In the genomic region with DNA sequence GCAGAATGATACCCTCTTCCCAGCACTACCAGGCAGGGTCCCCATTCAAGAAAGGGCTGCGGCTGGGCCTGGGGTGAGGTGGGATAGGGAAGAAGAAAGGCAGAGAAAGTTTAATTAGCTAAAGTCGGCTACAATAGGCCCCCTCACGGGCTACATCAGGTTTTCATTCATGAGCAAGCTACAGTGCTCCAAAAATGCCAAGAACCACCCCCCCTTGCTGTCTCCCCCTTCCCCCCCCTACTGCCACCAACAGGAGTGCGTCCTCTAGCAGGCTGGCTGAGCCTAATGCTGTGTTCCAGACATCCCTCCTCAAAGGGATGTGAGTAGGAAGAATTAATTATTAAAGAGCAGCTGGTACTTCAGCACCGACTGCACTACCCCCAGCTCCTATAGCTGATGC, we compare ENCODE assay signal across 2 cellular contexts.
TF ChIP-seq lines count a peak whose summit lies in the region.

No MANE protein-coding gene starts in this region.

TF ChIP-seq in SK-N-SH, 30 proteins besides CTCF, POLR2A, EP300 and RAD21:
- TF ChIP-seq NRF1 (IDR thresholded peaks at IDR 0.05; ENCODE audit: low read depth, low read length) = no peak
- no peak for TF ChIP-seq FOXM1 (IDR thresholded peaks at IDR 0.05; ENCODE audit: low read depth)
- no peak for TF ChIP-seq POLR2AphosphoS5 (IDR thresholded peaks at IDR 0.05; ENCODE audit: low read depth, low read length)
- no peak for TF ChIP-seq MEF2A (IDR thresholded peaks at IDR 0.05; ENCODE audit: borderline replicate concordance, low read depth)
- TF ChIP-seq NFIC (IDR thresholded peaks at IDR 0.05; ENCODE audit: borderline replicate concordance) = no peak
- TF ChIP-seq RXRA (IDR thresholded peaks at IDR 0.05; ENCODE audit: borderline replicate concordance, low read depth) = no peak
- TF ChIP-seq, protein P1, sequence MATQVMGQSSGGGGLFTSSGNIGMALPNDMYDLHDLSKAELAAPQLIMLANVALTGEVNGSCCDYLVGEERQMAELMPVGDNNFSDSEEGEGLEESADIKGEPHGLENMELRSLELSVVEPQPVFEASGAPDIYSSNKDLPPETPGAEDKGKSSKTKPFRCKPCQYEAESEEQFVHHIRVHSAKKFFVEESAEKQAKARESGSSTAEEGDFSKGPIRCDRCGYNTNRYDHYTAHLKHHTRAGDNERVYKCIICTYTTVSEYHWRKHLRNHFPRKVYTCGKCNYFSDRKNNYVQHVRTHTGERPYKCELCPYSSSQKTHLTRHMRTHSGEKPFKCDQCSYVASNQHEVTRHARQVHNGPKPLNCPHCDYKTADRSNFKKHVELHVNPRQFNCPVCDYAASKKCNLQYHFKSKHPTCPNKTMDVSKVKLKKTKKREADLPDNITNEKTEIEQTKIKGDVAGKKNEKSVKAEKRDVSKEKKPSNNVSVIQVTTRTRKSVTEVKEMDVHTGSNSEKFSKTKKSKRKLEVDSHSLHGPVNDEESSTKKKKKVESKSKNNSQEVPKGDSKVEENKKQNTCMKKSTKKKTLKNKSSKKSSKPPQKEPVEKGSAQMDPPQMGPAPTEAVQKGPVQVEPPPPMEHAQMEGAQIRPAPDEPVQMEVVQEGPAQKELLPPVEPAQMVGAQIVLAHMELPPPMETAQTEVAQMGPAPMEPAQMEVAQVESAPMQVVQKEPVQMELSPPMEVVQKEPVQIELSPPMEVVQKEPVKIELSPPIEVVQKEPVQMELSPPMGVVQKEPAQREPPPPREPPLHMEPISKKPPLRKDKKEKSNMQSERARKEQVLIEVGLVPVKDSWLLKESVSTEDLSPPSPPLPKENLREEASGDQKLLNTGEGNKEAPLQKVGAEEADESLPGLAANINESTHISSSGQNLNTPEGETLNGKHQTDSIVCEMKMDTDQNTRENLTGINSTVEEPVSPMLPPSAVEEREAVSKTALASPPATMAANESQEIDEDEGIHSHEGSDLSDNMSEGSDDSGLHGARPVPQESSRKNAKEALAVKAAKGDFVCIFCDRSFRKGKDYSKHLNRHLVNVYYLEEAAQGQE (IDR thresholded peaks at IDR 0.05; ENCODE audit: low read depth, low read length) = no peak
- TF ChIP-seq SIN3A (IDR thresholded peaks at IDR 0.05; ENCODE audit: borderline replicate concordance, low read depth, low read length) = no peak
- TF ChIP-seq, protein P2, sequence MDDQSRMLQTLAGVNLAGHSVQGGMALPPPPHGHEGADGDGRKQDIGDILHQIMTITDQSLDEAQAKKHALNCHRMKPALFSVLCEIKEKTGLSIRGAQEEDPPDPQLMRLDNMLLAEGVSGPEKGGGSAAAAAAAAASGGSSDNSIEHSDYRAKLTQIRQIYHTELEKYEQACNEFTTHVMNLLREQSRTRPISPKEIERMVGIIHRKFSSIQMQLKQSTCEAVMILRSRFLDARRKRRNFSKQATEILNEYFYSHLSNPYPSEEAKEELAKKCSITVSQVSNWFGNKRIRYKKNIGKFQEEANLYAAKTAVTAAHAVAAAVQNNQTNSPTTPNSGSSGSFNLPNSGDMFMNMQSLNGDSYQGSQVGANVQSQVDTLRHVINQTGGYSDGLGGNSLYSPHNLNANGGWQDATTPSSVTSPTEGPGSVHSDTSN (IDR thresholded peaks at IDR 0.05) = no peak
- TF ChIP-seq JUND (IDR thresholded peaks at IDR 0.05) = no peak
- no peak for TF ChIP-seq ELF1 (IDR thresholded peaks at IDR 0.05)
- no peak for TF ChIP-seq TCF12 (IDR thresholded peaks at IDR 0.05)
- TF ChIP-seq, protein P3, sequence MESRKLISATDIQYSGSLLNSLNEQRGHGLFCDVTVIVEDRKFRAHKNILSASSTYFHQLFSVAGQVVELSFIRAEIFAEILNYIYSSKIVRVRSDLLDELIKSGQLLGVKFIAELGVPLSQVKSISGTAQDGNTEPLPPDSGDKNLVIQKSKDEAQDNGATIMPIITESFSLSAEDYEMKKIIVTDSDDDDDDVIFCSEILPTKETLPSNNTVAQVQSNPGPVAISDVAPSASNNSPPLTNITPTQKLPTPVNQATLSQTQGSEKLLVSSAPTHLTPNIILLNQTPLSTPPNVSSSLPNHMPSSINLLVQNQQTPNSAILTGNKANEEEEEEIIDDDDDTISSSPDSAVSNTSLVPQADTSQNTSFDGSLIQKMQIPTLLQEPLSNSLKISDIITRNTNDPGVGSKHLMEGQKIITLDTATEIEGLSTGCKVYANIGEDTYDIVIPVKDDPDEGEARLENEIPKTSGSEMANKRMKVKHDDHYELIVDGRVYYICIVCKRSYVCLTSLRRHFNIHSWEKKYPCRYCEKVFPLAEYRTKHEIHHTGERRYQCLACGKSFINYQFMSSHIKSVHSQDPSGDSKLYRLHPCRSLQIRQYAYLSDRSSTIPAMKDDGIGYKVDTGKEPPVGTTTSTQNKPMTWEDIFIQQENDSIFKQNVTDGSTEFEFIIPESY (IDR thresholded peaks at IDR 0.05; ENCODE audit: borderline replicate concordance, low read depth) = no peak
- TF ChIP-seq TAF1 (IDR thresholded peaks at IDR 0.05; ENCODE audit: borderline replicate concordance, low read depth, low read length) = no peak
- TF ChIP-seq, protein P4, sequence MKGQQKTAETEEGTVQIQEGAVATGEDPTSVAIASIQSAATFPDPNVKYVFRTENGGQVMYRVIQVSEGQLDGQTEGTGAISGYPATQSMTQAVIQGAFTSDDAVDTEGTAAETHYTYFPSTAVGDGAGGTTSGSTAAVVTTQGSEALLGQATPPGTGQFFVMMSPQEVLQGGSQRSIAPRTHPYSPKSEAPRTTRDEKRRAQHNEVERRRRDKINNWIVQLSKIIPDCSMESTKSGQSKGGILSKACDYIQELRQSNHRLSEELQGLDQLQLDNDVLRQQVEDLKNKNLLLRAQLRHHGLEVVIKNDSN (IDR thresholded peaks at IDR 0.05; ENCODE audit: borderline replicate concordance, low read depth) = no peak

TF ChIP-seq in SK-N-SH treated with all-trans-retinoic acid at 6 μM for 48 hours, 23 proteins besides CTCF, POLR2A, EP300 and RAD21:
- no peak for TF ChIP-seq ZFP30 (CRISPR knock-in tag; IDR thresholded peaks at IDR 0.05)
- TF ChIP-seq ZC3H10 (CRISPR knock-in tag; IDR thresholded peaks at IDR 0.05) = no peak
- TF ChIP-seq TCF4 (CRISPR knock-in tag; IDR thresholded peaks at IDR 0.05; ENCODE audit: borderline replicate concordance) = no peak
- TF ChIP-seq ESRRG (CRISPR knock-in tag; IDR thresholded peaks at IDR 0.05) = no peak
- no peak for TF ChIP-seq SNAI2 (CRISPR knock-in tag; IDR thresholded peaks at IDR 0.05)
- TF ChIP-seq CSDC2 (CRISPR knock-in tag; IDR thresholded peaks at IDR 0.05) = no peak
- TF ChIP-seq, protein P5, sequence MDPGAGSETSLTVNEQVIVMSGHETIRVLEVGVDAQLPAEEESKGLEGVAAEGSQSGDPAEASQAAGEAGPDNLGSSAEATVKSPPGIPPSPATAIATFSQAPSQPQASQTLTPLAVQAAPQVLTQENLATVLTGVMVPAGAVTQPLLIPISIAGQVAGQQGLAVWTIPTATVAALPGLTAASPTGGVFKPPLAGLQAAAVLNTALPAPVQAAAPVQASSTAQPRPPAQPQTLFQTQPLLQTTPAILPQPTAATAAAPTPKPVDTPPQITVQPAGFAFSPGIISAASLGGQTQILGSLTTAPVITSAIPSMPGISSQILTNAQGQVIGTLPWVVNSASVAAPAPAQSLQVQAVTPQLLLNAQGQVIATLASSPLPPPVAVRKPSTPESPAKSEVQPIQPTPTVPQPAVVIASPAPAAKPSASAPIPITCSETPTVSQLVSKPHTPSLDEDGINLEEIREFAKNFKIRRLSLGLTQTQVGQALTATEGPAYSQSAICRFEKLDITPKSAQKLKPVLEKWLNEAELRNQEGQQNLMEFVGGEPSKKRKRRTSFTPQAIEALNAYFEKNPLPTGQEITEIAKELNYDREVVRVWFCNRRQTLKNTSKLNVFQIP (CRISPR knock-in tag; IDR thresholded peaks at IDR 0.05; ENCODE audit: borderline replicate concordance, low read depth) = no peak
- TF ChIP-seq, protein P6, sequence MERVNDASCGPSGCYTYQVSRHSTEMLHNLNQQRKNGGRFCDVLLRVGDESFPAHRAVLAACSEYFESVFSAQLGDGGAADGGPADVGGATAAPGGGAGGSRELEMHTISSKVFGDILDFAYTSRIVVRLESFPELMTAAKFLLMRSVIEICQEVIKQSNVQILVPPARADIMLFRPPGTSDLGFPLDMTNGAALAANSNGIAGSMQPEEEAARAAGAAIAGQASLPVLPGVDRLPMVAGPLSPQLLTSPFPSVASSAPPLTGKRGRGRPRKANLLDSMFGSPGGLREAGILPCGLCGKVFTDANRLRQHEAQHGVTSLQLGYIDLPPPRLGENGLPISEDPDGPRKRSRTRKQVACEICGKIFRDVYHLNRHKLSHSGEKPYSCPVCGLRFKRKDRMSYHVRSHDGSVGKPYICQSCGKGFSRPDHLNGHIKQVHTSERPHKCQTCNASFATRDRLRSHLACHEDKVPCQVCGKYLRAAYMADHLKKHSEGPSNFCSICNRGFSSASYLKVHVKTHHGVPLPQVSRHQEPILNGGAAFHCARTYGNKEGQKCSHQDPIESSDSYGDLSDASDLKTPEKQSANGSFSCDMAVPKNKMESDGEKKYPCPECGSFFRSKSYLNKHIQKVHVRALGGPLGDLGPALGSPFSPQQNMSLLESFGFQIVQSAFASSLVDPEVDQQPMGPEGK (CRISPR knock-in tag; IDR thresholded peaks at IDR 0.05; ENCODE audit: borderline replicate concordance) = no peak
- TF ChIP-seq ISL1 (CRISPR knock-in tag; IDR thresholded peaks at IDR 0.05) = no peak
- TF ChIP-seq, protein P7, sequence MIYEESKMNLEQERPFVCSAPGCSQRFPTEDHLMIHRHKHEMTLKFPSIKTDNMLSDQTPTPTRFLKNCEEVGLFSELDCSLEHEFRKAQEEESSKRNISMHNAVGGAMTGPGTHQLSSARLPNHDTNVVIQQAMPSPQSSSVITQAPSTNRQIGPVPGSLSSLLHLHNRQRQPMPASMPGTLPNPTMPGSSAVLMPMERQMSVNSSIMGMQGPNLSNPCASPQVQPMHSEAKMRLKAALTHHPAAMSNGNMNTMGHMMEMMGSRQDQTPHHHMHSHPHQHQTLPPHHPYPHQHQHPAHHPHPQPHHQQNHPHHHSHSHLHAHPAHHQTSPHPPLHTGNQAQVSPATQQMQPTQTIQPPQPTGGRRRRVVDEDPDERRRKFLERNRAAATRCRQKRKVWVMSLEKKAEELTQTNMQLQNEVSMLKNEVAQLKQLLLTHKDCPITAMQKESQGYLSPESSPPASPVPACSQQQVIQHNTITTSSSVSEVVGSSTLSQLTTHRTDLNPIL (CRISPR knock-in tag; IDR thresholded peaks at IDR 0.05; ENCODE audit: low read depth) = no peak
- TF ChIP-seq ZNF8 (CRISPR knock-in tag; IDR thresholded peaks at IDR 0.05) = no peak
- TF ChIP-seq ZNF70 (CRISPR knock-in tag; IDR thresholded peaks at IDR 0.05) = no peak
- TF ChIP-seq RARB (CRISPR knock-in tag; IDR thresholded peaks at IDR 0.05) = no peak
- no peak for TF ChIP-seq ZNF565 (CRISPR knock-in tag; conservative IDR thresholded peaks at IDR 0.05; ENCODE audit: low read depth)
- TF ChIP-seq, protein P8, sequence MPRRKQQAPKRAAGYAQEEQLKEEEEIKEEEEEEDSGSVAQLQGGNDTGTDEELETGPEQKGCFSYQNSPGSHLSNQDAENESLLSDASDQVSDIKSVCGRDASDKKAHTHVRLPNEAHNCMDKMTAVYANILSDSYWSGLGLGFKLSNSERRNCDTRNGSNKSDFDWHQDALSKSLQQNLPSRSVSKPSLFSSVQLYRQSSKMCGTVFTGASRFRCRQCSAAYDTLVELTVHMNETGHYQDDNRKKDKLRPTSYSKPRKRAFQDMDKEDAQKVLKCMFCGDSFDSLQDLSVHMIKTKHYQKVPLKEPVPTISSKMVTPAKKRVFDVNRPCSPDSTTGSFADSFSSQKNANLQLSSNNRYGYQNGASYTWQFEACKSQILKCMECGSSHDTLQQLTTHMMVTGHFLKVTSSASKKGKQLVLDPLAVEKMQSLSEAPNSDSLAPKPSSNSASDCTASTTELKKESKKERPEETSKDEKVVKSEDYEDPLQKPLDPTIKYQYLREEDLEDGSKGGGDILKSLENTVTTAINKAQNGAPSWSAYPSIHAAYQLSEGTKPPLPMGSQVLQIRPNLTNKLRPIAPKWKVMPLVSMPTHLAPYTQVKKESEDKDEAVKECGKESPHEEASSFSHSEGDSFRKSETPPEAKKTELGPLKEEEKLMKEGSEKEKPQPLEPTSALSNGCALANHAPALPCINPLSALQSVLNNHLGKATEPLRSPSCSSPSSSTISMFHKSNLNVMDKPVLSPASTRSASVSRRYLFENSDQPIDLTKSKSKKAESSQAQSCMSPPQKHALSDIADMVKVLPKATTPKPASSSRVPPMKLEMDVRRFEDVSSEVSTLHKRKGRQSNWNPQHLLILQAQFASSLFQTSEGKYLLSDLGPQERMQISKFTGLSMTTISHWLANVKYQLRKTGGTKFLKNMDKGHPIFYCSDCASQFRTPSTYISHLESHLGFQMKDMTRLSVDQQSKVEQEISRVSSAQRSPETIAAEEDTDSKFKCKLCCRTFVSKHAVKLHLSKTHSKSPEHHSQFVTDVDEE (CRISPR knock-in tag; IDR thresholded peaks at IDR 0.05) = no peak
- TF ChIP-seq GLIS3 (CRISPR knock-in tag; IDR thresholded peaks at IDR 0.05) = no peak
